ENCODE assay signal across 25 cellular contexts in the genomic region with DNA sequence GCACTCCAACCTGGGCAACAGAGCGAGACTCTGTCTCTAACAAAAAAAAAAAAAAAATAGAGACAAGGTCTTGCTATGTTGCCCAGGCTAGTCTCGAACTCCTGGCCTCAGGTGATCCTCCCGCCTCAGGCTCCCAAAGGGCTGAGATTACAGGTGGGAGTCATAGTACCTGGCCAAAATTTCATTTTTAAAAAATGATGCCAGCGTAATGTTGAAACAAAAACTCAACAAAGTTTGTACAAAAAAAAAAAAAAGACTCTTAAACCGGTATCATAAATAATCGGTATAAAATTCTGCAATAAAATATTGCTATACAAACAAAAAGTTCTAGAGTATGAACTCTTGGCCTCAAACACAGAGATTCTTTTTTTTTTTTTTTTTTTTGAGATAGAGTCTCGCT. TPM values are rescaled to one million over a fixed set of nuclear protein-coding genes. Genes with fewer than 3 reads are reported as not detected.
"Had no signal": no experiment of that assay in that cellular context is flagged by ENCODE, and none has a peak within 500 bp of the region (broad histone marks: within the 10 kb centered on the region; RNA-seq: fewer than 3 reads in every experiment).

No MANE protein-coding gene starts in this region.

- H3K4me1 ChIP-seq: adrenal gland, breast epithelium, prostate gland, suprapubic skin had no signal

- H3K27ac Mint-ChIP-seq: neural progenitor cell had no signal

- H3K36me3 ChIP-seq: adrenal gland, breast epithelium, esophagus squamous epithelium, neural progenitor cell, prostate gland, suprapubic skin had no signal

- H3K9me3 ChIP-seq: adrenal gland, breast epithelium, esophagus squamous epithelium, heart right ventricle, prostate gland, suprapubic skin, upper lobe of left lung had no signal

- H3K36me3 Mint-ChIP-seq: neural progenitor cell had no signal

- H3K27me3 Mint-ChIP-seq: effector memory CD8-positive, alpha-beta T cell; memory B cell had no signal

- H3K9me3 Mint-ChIP-seq: effector memory CD8-positive, alpha-beta T cell; immature natural killer cell; memory B cell; neural progenitor cell had no signal

- ATAC-seq: effector memory CD8-positive, alpha-beta T cell; heart right ventricle; left ventricle myocardium superior; right cardiac atrium had no signal

- DNase-seq: activated CD4-positive, CD25-positive, alpha-beta regulatory T cell; activated CD8-positive, alpha-beta memory T cell treated with anti-CD3 and anti-CD28 coated beads for 24 hours; activated CD8-positive, alpha-beta memory T cell treated with anti-CD3 and anti-CD28 coated beads, Interleukin-2, amount 50 U/mL, for 48 hours; activated naive CD4-positive, alpha-beta T cell; adrenal gland; cerebellar nuclear complex; effector memory CD8-positive, alpha-beta T cell; esophagus squamous epithelium; heart right ventricle; immature natural killer cell; kidney glomerular epithelial cell; left ventricle myocardium superior; right cardiac atrium; stimulated activated CD4-positive, alpha-beta T cell treated with anti-CD3 and anti-CD28 coated beads, Interleukin-2, amount 100 ng/mL, for 24 hours; stimulated activated naive CD4-positive, alpha-beta T cell treated with Interleukin-2 at 50 U/mL for 16 hours; upper lobe of left lung had no signal

- H2AFZ ChIP-seq: neural progenitor cell had no signal

- H3K4me2 ChIP-seq: neural progenitor cell had no signal

- H3K27me3 ChIP-seq: adrenal gland, breast epithelium, neural progenitor cell, suprapubic skin, upper lobe of left lung had no signal

- H3K27ac ChIP-seq: adrenal gland, breast epithelium, esophagus squamous epithelium, heart right ventricle, neural progenitor cell, prostate gland, SK-N-MC, suprapubic skin, upper lobe of left lung had no signal

- H3K4me3 ChIP-seq: adrenal gland, breast epithelium, esophagus squamous epithelium, heart right ventricle, neural progenitor cell, prostate gland, SK-N-MC, suprapubic skin, upper lobe of left lung had no signal

RNA-seq across cellular contexts. Expression of a gene that starts 3.5 kb away (rescaled TPM):
- total RNA-seq: osteocyte had no signal

RNA-seq across cellular contexts. Expression of a gene that starts 36.1 kb away (rescaled TPM):
- total RNA-seq: adrenal gland, breast epithelium, esophagus squamous epithelium, heart right ventricle, left ventricle myocardium superior, mononuclear cell, osteocyte, prostate gland, right cardiac atrium, skeletal muscle tissue, suprapubic skin, upper lobe of left lung had no signal
- polyA plus RNA-seq: adrenal gland, heart right ventricle, right cardiac atrium had no signal
